In the genomic region with DNA sequence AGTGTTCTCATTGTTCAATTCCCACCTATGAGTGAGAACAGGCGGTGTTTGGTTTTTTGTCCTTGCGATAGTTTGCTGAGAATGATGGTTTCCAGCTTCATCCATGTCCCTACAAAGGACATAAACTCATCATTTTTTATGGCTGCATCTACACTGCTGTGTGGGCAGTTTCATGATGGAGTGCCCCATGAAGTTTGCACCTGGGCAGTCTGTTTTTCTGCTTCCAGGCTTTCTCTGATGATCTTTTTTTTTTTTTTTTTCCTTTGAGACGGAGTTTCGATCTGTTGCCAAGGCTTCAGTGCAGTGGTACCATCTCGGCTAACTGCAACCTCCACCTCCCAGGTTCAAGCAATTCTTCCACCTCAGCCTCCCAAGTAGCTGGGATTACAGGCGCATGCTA, we compare ENCODE assay signal across 6 cellular contexts. TPM values are rescaled to one million over a fixed set of nuclear protein-coding genes. Genes with fewer than 3 reads are reported as not detected.
"Had no signal": no experiment of that assay in that cellular context is flagged by ENCODE, and none has a peak within 500 bp of the region (broad histone marks: within the 10 kb centered on the region; RNA-seq: fewer than 3 reads in every experiment).

No MANE protein-coding gene starts in this region.

RNA-seq across cellular contexts. Expression of a gene that starts 6.2 kb away (rescaled TPM):
- total RNA-seq: activated CD8-positive, alpha-beta T cell treated with anti-CD3 and anti-CD28 coated beads, Interleukin-2, amount 10 ng/mL, durations not matched to agents 7 days and 5 days; ascending aorta; body of pancreas; NCI-H460; T-helper 17 cell; WTC11 had no signal

RNA-seq across cellular contexts. Expression of a gene that starts 14.8 kb away (rescaled TPM):
- total RNA-seq: activated CD8-positive, alpha-beta T cell treated with anti-CD3 and anti-CD28 coated beads, Interleukin-2, amount 10 ng/mL, durations not matched to agents 7 days and 5 days; NCI-H460 had no signal
